In genomic region chrX:47483310-47484268, GRCh38 we compare ENCODE assay signal across 8 cellular contexts. TPM values are rescaled to one million over a fixed set of nuclear protein-coding genes. Genes with fewer than 3 reads are reported as not detected.
DNase-seq lines count a peak whose midpoint lies in the region; ATAC-seq and TF ChIP-seq lines count a peak whose summit lies in the region.

No MANE protein-coding gene starts in this region.

- H3K36me3 ChIP-seq in Peyer's patch, result no peaks in the 10 kb centered on the region
- H3K36me3 ChIP-seq in ectodermal cell (ENCODE audit: control insufficient read depth, insufficient read depth, low read length), result no peaks in the 10 kb centered on the region
- H3K36me3 ChIP-seq in mesodermal cell (ENCODE audit: control insufficient read depth, insufficient read depth, low read length), result no peaks in the 10 kb centered on the region
- H3K36me3 ChIP-seq in upper lobe of left lung, result no peaks in the 10 kb centered on the region

- H3K9me3 ChIP-seq in Peyer's patch, result no peaks in the 10 kb centered on the region
- H3K9me3 ChIP-seq in ectodermal cell (ENCODE audit: control insufficient read depth, low read length), result no peaks in the 10 kb centered on the region
- H3K9me3 ChIP-seq in mesodermal cell (ENCODE audit: control insufficient read depth, low read length), result no peaks in the 10 kb centered on the region
- H3K9me3 ChIP-seq in upper lobe of left lung, result peaks cover 0 to 3% (median 0%) of the 10 kb centered on the region in 4 donors

- H3K27ac ChIP-seq in Peyer's patch (peak overlapping the region; percentile 91 to 99 (median 96)), ectodermal cell (ENCODE audit: insufficient read depth, low read depth, low read length, poor library complexity, severe bottlenecking) (no peak overlapping the region), mesodermal cell (ENCODE audit: low read depth, low read length, severe bottlenecking) (peak overlapping the region; percentile 90), upper lobe of left lung (peak overlapping the region; percentile 92 to 97 (median 95))

- ATAC-seq in upper lobe of left lung (ENCODE audit: low FRiP score in 2 of 2), result no peak

- TF ChIP-seq CTCF in Peyer's patch (IDR thresholded peaks at IDR 0.05), result no peak
- TF ChIP-seq CTCF in upper lobe of left lung (IDR thresholded peaks at IDR 0.05), result no peak
- TF ChIP-seq CTCF in GM13977 (IDR thresholded peaks at IDR 0.05; ENCODE audit: extremely low read depth, insufficient read depth, missing control alignments), result no peak

- no peak for TF ChIP-seq EP300 in upper lobe of left lung (IDR thresholded peaks at IDR 0.05)

- peak overlapping the region; percentile 65 to 91 (median 78) for H3K4me3 ChIP-seq in Peyer's patch
- peak overlapping the region; percentile 58 for H3K4me3 ChIP-seq in ectodermal cell (ENCODE audit: insufficient read depth, low read depth, low read length)
- peak overlapping the region; percentile 52 for H3K4me3 ChIP-seq in mesodermal cell (ENCODE audit: extremely low read depth, insufficient read depth, low read length, poor library complexity, severe bottlenecking)
- H3K4me3 ChIP-seq in upper lobe of left lung, result peak overlapping the region in 3 of 4 donors; percentile 52 to 80 (median 77)

- in situ Hi-C loops in GM13977 (cut with MboI; ENCODE audit: low pct_unique_long_range_greater_than_20kb, low sequenced_read_pairs, unreplicated experiment), result no loop called here

- TF ChIP-seq POLR2A in Peyer's patch (IDR thresholded peaks at IDR 0.05), result peak in 1 of 2 donors; percentile 22
- no peak for TF ChIP-seq POLR2A in upper lobe of left lung (IDR thresholded peaks at IDR 0.05)

- DNase-seq in NCI-H748 (lab: John Stamatoyannopoulos, UW; ENCODE audit: unreplicated experiment) (peak; percentile 53), NCI-H748 treated with DMSO at 0.1 percent for 48 hours (lab: John Stamatoyannopoulos, UW) (no peak), Peyer's patch (peak; percentile 18 to 50 (median 49)), upper lobe of left lung (peak in 1 of 2 donors; percentile 23), GM13977 (ENCODE audit: low spot score) (no peak)
- no peak for DNase-seq in NK-92 treated with Interleukin-12 subunit alpha and Interleukin-12 subunit beta, amount 100 ng/mL, for 24 hours (lab: John Stamatoyannopoulos, UW)

- H3K4me1 ChIP-seq in Peyer's patch (peaks cover 0 to 6% (median 2%) of the 10 kb centered on the region in 4 donors), ectodermal cell (ENCODE audit: control insufficient read depth, insufficient read depth, low read length) (no peaks in the 10 kb centered on the region), mesodermal cell (ENCODE audit: control insufficient read depth, insufficient read depth, low read length, poor library complexity, severe bottlenecking) (peaks cover 3% of the 10 kb centered on the region), upper lobe of left lung (peaks cover 0 to 2% (median 1%) of the 10 kb centered on the region in 4 donors)

- 8 to 11% methylated on average over 20 to 22 of the region's 24 CpGs for WGBS in ectodermal cell, 2 experiments
- 0 to 10% methylated on average over 2 to 3 of the region's 24 CpGs for WGBS in mesodermal cell (ENCODE audit: insufficient coverage in 2 of 2), 2 experiments
- 2 to 38% methylated on average over 21 to 24 of the region's 24 CpGs for whole genome bisulfite sequencing in upper lobe of left lung, 2 donors

- H3K27me3 ChIP-seq in Peyer's patch (no peaks in the 10 kb centered on the region), ectodermal cell (ENCODE audit: control insufficient read depth, insufficient read depth, low read length, poor library complexity, severe bottlenecking) (no peaks in the 10 kb centered on the region), upper lobe of left lung (no peaks in the 10 kb centered on the region)

RNA-seq across cellular contexts. Expression of gene ZNF41, which starts 0.6 kb away (rescaled TPM):
- 10 to 100 TPM; 10.3 to 21.2 (median 16.1) TPM for total RNA-seq in Peyer's patch
- 6.0 TPM for polyA plus RNA-seq in ectodermal cell (2013, experiment 1 of 4)
- polyA plus RNA-seq in ectodermal cell (2013, experiment 2 of 4), result 5.0 TPM
- 4.0 TPM for polyA plus RNA-seq in ectodermal cell (2013, experiment 3 of 4)
- polyA plus RNA-seq in ectodermal cell (2013, experiment 4 of 4), result 3.8 TPM
- 4.8 TPM for polyA plus RNA-seq in mesodermal cell (2013, experiment 1 of 2)
- 4.9 TPM for polyA plus RNA-seq in mesodermal cell (2013, experiment 2 of 2)
- total RNA-seq in upper lobe of left lung, result 10 to 100 TPM in 3 of 6 donors, 1 to 10 TPM in 3; 3.4 to 35.6 (median 10.2) TPM

Comparison
In these comparisons a context has a peak if more than half of its experiments do, and no peak if none do; other contexts are left out.
1. DNase-seq: peak in NCI-H748 (single experiment) and Peyer's patch (3 of 3); none in NCI-H748 treated with DMSO at 0.1 percent for 48 hours (single experiment), GM13977 (single experiment) and NK-92 treated with Interleukin-12 subunit alpha and Interleukin-12 subunit beta, amount 100 ng/mL, for 24 hours (single experiment).
2. Peak in every context shown above with its lines, with median percentiles within 50 percentile points of each other: H3K4me3 ChIP-seq.